Comparison of ENCODE assay signal across 16 cellular contexts in genomic region chr2:164847291-164847690, GRCh38. TPM values are rescaled to one million over a fixed set of nuclear protein-coding genes. Genes with fewer than 3 reads are reported as not detected.
DNase-seq lines count a peak whose midpoint lies in the region; ATAC-seq, FAIRE-seq and TF ChIP-seq lines count a peak whose summit lies in the region.
"Had no signal": no experiment of that assay in that cellular context is flagged by ENCODE, and none has a peak within 500 bp of the region (broad histone marks: within the 10 kb centered on the region; RNA-seq: fewer than 3 reads in every experiment).

No MANE protein-coding gene starts in this region.

- no peak for ATAC-seq in HG02759 (IDR thresholded peaks at IDR 0.05; ENCODE audit: unreplicated experiment)
- ATAC-seq: GM12878, GM23338, K562 had no signal

- no peak overlapping the region for H3K4me3 Mint-ChIP-seq in MCF 10A (ENCODE audit: unreplicated experiment)
- H3K4me3 Mint-ChIP-seq in HFFc6: no peak overlapping the region
- H3K4me3 Mint-ChIP-seq: CD8-positive, alpha-beta memory T cell; GM23338; H9 had no signal

- H3K9me3 Mint-ChIP-seq in MCF 10A (ENCODE audit: unreplicated experiment) (no peaks in the 10 kb centered on the region), HFFc6 (no peaks in the 10 kb centered on the region)
- H3K9me3 Mint-ChIP-seq: GM23338, H9 had no signal

- DNase-seq in MCF 10A (ENCODE audit: unreplicated experiment) (no peak), breast epithelium (ENCODE audit: low spot score in 2 of 2) (no peak), epithelial cell of prostate (ENCODE audit: low read depth, low spot score) (no peak), kidney (no peak), NCI-H2171 treated with DMSO at 0.1 percent for 48 hours (lab: John Stamatoyannopoulos, UW) (no peak), HFFc6 (no peak)
- DNase-seq: 8988T; AML-193; Caco-2; CD8-positive, alpha-beta memory T cell; H9 had no signal

- H3K36me3 ChIP-seq in breast epithelium (no peaks in the 10 kb centered on the region), kidney (ENCODE audit: control insufficient read depth in 1 of 2, insufficient read depth in 2 of 2, low read length in 2 of 2) (no peaks in the 10 kb centered on the region)
- H3K36me3 ChIP-seq: BLaER1 had no signal

- CTCF ChIA-PET in MCF 10A (lab: Yijun Ruan, JAX): interaction anchor here (0.6 to 1.9 kb wide), 8 partner anchors 10 to 131 kb away, joined by 3 to 8 read pairs (median 4); no protein-coding TSS in a partner anchor

- H3K36me3 Mint-ChIP-seq in MCF 10A (ENCODE audit: insufficient read depth, unreplicated experiment): peaks cover 5% of the 10 kb centered on the region
- no peaks in the 10 kb centered on the region for H3K36me3 Mint-ChIP-seq in HFFc6 (ENCODE audit: low read depth)
- H3K36me3 Mint-ChIP-seq: CD8-positive, alpha-beta memory T cell had no signal

- H3K27me3 ChIP-seq in breast epithelium: no peaks in the 10 kb centered on the region
- H3K27me3 ChIP-seq: BLaER1 had no signal

- no peak for TF ChIP-seq POLR2A in breast epithelium (IDR thresholded peaks at IDR 0.05)

- H3K4me1 ChIP-seq in breast epithelium (peaks cover 0 to 4% of the 10 kb centered on the region in 2 donors), kidney (ENCODE audit: control insufficient read depth in 1 of 2, insufficient read depth in 1 of 2, low read depth in 1 of 2, low read length in 2 of 2) (no peaks in the 10 kb centered on the region)
- H3K4me1 ChIP-seq: BLaER1 had no signal

- H3K9me3 ChIP-seq in breast epithelium (no peaks in the 10 kb centered on the region), kidney (ENCODE audit: control insufficient read depth in 1 of 2, low read length in 2 of 2) (no peaks in the 10 kb centered on the region)
- H3K9me3 ChIP-seq: BLaER1, Caco-2 had no signal

- BruUV-seq in MCF 10A (replicated peaks; lab: Mats Ljungman, UMichigan): no TSS peak

- H3K4me1 Mint-ChIP-seq in MCF 10A (ENCODE audit: insufficient read depth, unreplicated experiment): peaks cover 21% of the 10 kb centered on the region
- peaks cover 19% of the 10 kb centered on the region for H3K4me1 Mint-ChIP-seq in HFFc6 (ENCODE audit: low read depth)

- intact Hi-C loops in MCF 10A (cut with micrococcal nuclease): no loop called here
- intact Hi-C loops in breast epithelium (cut with DNase I; ENCODE audit: low total_unique reads): no loop called here
- intact Hi-C loops in kidney (cut with DNase I): no loop called here

- no peak for FAIRE-seq in kidney (lab: Jason Lieb, UNC)
- FAIRE-seq: GM12878, K562 had no signal

- POLR2A ChIA-PET in MCF 10A (lab: Yijun Ruan, JAX): interaction anchor here (0.8 to 1.8 kb wide), 18 partner anchors 9 to 946 kb away, joined by 3 to 18 read pairs (median 6); no protein-coding TSS in a partner anchor

- TF ChIP-seq CTCF in MCF 10A (IDR thresholded peaks at IDR 0.05; ENCODE audit: unreplicated experiment): no peak
- TF ChIP-seq CTCF in breast epithelium (IDR thresholded peaks at IDR 0.05): no peak
- no peak for TF ChIP-seq CTCF in kidney (IDR thresholded peaks at IDR 0.05; ENCODE audit: borderline replicate concordance, extremely low read depth, insufficient read depth)
- TF ChIP-seq CTCF in HFFc6 (IDR thresholded peaks at IDR 0.05): no peak

- H3K4me3 ChIP-seq in breast epithelium: no peak overlapping the region
- no peak overlapping the region for H3K4me3 ChIP-seq in kidney (ENCODE audit: low read length in 2 of 2)
- H3K4me3 ChIP-seq: BLaER1, GM12878, GM23338, K562 had no signal

- peak overlapping the region; percentile 70 to 71 for H3K9ac ChIP-seq in kidney (ENCODE audit: low read length in 2 of 2)
- H3K9ac ChIP-seq: BLaER1 had no signal

- H3K27ac ChIP-seq in breast epithelium: no peak overlapping the region
- peak overlapping the region; percentile 84 for H3K27ac ChIP-seq in epithelial cell of prostate
- peak overlapping the region; percentile 53 to 68 for H3K27ac ChIP-seq in kidney (ENCODE audit: low read depth in 2 of 2, low read length in 2 of 2)
- H3K27ac ChIP-seq: BLaER1 had no signal

- no peaks in the 10 kb centered on the region for H3K27me3 Mint-ChIP-seq in MCF 10A (ENCODE audit: insufficient read depth, unreplicated experiment)
- H3K27me3 Mint-ChIP-seq in HFFc6 (ENCODE audit: insufficient read depth): no peaks in the 10 kb centered on the region; the same call in 1 of the 2 replicates

- peak overlapping the region; percentile 57 for H3K27ac Mint-ChIP-seq in MCF 10A (ENCODE audit: low read depth, unreplicated experiment)
- no peak overlapping the region for H3K27ac Mint-ChIP-seq in HFFc6
- H3K27ac Mint-ChIP-seq: CD8-positive, alpha-beta memory T cell; GM23338; H9 had no signal

RNA-seq across cellular contexts. Expression of gene COBLL1, which starts 5.7 kb away (rescaled TPM):
- total RNA-seq in MCF 10A (2022) (37.1 and 47.0 TPM in 2 replicates), breast epithelium (10 to 100 TPM; 43.6 to 92.8 (median 75.8) TPM), kidney (205 TPM)
- polyA plus RNA-seq in kidney (ENCODE audit: insufficient read depth, low read depth, low replicate concordance): 39.7 TPM
- total RNA-seq in HFFc6 (2021; fragmentation: NEBNext Ultra II Directional; extraction: Animal tissue kit (Norgen Biotek cat#: 25700)): 10 to 100 TPM; 28.1 to 49.7 (median 29.9) TPM
- total RNA-seq: CD8-positive, alpha-beta memory T cell had no signal
- polyA plus RNA-seq: CD8-positive, alpha-beta memory T cell; GM12878 had no signal

Comparison
In these comparisons a context has a peak if more than half of its experiments do, and no peak if none do; other contexts are left out.
1. H3K27ac ChIP-seq: peak in epithelial cell of prostate (single experiment) and kidney (2 of 2); none in breast epithelium (0 of 2).